12 cellular contexts compared by ENCODE assay signal in genomic region chr1:46660116-46660515, GRCh38. TPM values are rescaled to one million over a fixed set of nuclear protein-coding genes. Genes with fewer than 3 reads are reported as not detected.
DNase-seq lines count a peak whose midpoint lies in the region; ATAC-seq lines count a peak whose summit lies in the region.
"Not testable (repeated sequence)": the region's sequence is repeated elsewhere in the genome, so short reads cannot be mapped to it uniquely, and the experiment has no call there.
"Had no signal": no experiment of that assay in that cellular context is flagged by ENCODE, and none has a peak within 500 bp of the region (broad histone marks: within the 10 kb centered on the region; RNA-seq: fewer than 3 reads in every experiment).

No MANE protein-coding gene starts in this region.

- H3K4me3 Mint-ChIP-seq in CD4-positive, CD25-positive, alpha-beta regulatory T cell = peak overlapping the region in 3 of 4 donors; percentile 21 to 65 (median 46)
- not testable (repeated sequence) for H3K4me3 Mint-ChIP-seq in activated naive CD4-positive, alpha-beta T cell treated with anti-CD3 and anti-CD28 coated beads, Interleukin-2, amount 10 ng/mL, durations not matched to agents 7 days and 5 days

- not testable (repeated sequence) for H3K4me1 ChIP-seq in CD4-positive, CD25-positive, alpha-beta regulatory T cell (ENCODE audit: control insufficient read depth, insufficient read depth, low read length, poor library complexity, severe bottlenecking)

- H3K4me1 Mint-ChIP-seq in CD4-positive, CD25-positive, alpha-beta regulatory T cell = peaks cover 8 to 34% (median 18%) of the 10 kb centered on the region in 4 donors
- H3K4me1 Mint-ChIP-seq in activated naive CD4-positive, alpha-beta T cell treated with anti-CD3 and anti-CD28 coated beads, Interleukin-2, amount 10 ng/mL, durations not matched to agents 7 days and 5 days = peaks cover 21% of the 10 kb centered on the region

- H3K27ac ChIP-seq in CD4-positive, CD25-positive, alpha-beta regulatory T cell (ENCODE audit: insufficient read depth, low read length, poor library complexity, severe bottlenecking) = not testable (repeated sequence)

- not testable (repeated sequence) for H3K9me3 ChIP-seq in CD4-positive, CD25-positive, alpha-beta regulatory T cell (ENCODE audit: control insufficient read depth in 2 of 2, low read length in 2 of 2)

- not testable (repeated sequence) for H3K27me3 ChIP-seq in CD4-positive, CD25-positive, alpha-beta regulatory T cell (ENCODE audit: control insufficient read depth, insufficient read depth, low read length)

- peak overlapping the region; percentile 21 for H3K4me3 ChIP-seq in CD4-positive, CD25-positive, alpha-beta regulatory T cell (ENCODE audit: low read depth, low read length)

- peaks cover 35% of the 10 kb centered on the region for H3K36me3 Mint-ChIP-seq in CD4-positive, CD25-positive, alpha-beta regulatory T cell
- H3K36me3 Mint-ChIP-seq in activated naive CD4-positive, alpha-beta T cell treated with anti-CD3 and anti-CD28 coated beads, Interleukin-2, amount 10 ng/mL, durations not matched to agents 7 days and 5 days = peaks cover 44% of the 10 kb centered on the region

- peak in 1 of 3 donors; percentile 57 for DNase-seq in CD4-positive, CD25-positive, alpha-beta regulatory T cell
- DNase-seq in activated naive CD4-positive, alpha-beta T cell treated with anti-CD3 and anti-CD28 coated beads, Interleukin-2, amount 10 ng/mL, durations not matched to agents 7 days and 5 days = not testable (repeated sequence)

- not testable (repeated sequence) for H3K27me3 Mint-ChIP-seq in CD4-positive, CD25-positive, alpha-beta regulatory T cell; activated naive CD4-positive, alpha-beta T cell treated with anti-CD3 and anti-CD28 coated beads, Interleukin-2, amount 10 ng/mL, durations not matched to agents 7 days and 5 days

- CTCF ChIA-PET in activated naive CD4-positive, alpha-beta T cell treated with anti-CD3 and anti-CD28 coated beads, Interleukin-2, amount 10 ng/mL, durations not matched to agents 7 days and 5 days (lab: Charles Lee) = not testable (repeated sequence)

- not testable (repeated sequence) for H3K9me3 Mint-ChIP-seq in CD4-positive, CD25-positive, alpha-beta regulatory T cell; activated naive CD4-positive, alpha-beta T cell treated with anti-CD3 and anti-CD28 coated beads, Interleukin-2, amount 10 ng/mL, durations not matched to agents 7 days and 5 days

- H3K36me3 ChIP-seq in CD4-positive, CD25-positive, alpha-beta regulatory T cell (ENCODE audit: control insufficient read depth, insufficient read depth, low read length) = peaks cover 47% of the 10 kb centered on the region

- ATAC-seq in CD4-positive, CD25-positive, alpha-beta regulatory T cell (ENCODE audit: low read depth in 2 of 2) = not testable (repeated sequence)
- ATAC-seq in GM18858 (IDR thresholded peaks at IDR 0.05; ENCODE audit: unreplicated experiment) = peak; percentile 74
- ATAC-seq in GM19452 (IDR thresholded peaks at IDR 0.05; ENCODE audit: unreplicated experiment) = peak; percentile 72
- ATAC-seq in GM21576 (IDR thresholded peaks at IDR 0.05; ENCODE audit: unreplicated experiment) = peak; percentile 81
- ATAC-seq in HG02938 (IDR thresholded peaks at IDR 0.05; ENCODE audit: unreplicated experiment) = peak; percentile 83
- ATAC-seq in HG03159 (IDR thresholded peaks at IDR 0.05; ENCODE audit: unreplicated experiment) = peak; percentile 82
- peak; percentile 74 for ATAC-seq in HG03571 (IDR thresholded peaks at IDR 0.05; ENCODE audit: unreplicated experiment)

- H3K27ac Mint-ChIP-seq in CD4-positive, CD25-positive, alpha-beta regulatory T cell = peak overlapping the region; percentile 58 to 82 (median 78)
- H3K27ac Mint-ChIP-seq in activated naive CD4-positive, alpha-beta T cell treated with anti-CD3 and anti-CD28 coated beads, Interleukin-2, amount 10 ng/mL, durations not matched to agents 7 days and 5 days = peak overlapping the region; percentile 7

RNA-seq across cellular contexts. Expression of gene ATPAF1, which starts 8.0 kb away (rescaled TPM):
- 22.5 TPM for total RNA-seq in CD4-positive, CD25-positive, alpha-beta regulatory T cell
- 10 to 100 TPM; 74.7 to 89.3 (median 80.8) TPM for polyA plus RNA-seq in CD4-positive, CD25-positive, alpha-beta regulatory T cell

RNA-seq across cellular contexts. Expression of gene TEX38, which starts 11.5 kb away (rescaled TPM):
- total RNA-seq in CD4-positive, CD25-positive, alpha-beta regulatory T cell = not detected
- polyA plus RNA-seq in CD4-positive, CD25-positive, alpha-beta regulatory T cell = not detected
- total RNA-seq: activated T-helper 2 cell treated with anti-CD3 and anti-CD28 coated beads, Interferon-gamma antibody, Interleukin-2, Interleukin-4, amounts not matched to agents 10 μg/mL and 5 μg/mL and 100 μg/mL, durations not matched to agents 14 hours and 24 hours and 36 hours; CD4-positive, alpha-beta memory T cell; H1; lung had no signal
- polyA plus RNA-seq: lung had no signal

RNA-seq across cellular contexts. Expression of gene MOB3C, which starts 43.5 kb away (rescaled TPM):
- total RNA-seq in CD4-positive, CD25-positive, alpha-beta regulatory T cell = 13.6 TPM
- polyA plus RNA-seq in CD4-positive, CD25-positive, alpha-beta regulatory T cell = 10 to 100 TPM in 2 of 4 donors, 1 to 10 TPM in 2; 6.4 to 16.0 (median 10.0) TPM

RNA-seq across cellular contexts. Expression of gene MKNK1, which starts 56.0 kb away (rescaled TPM):
- total RNA-seq in CD4-positive, CD25-positive, alpha-beta regulatory T cell = 45.0 TPM
- polyA plus RNA-seq in CD4-positive, CD25-positive, alpha-beta regulatory T cell = 10 to 100 TPM; 15.8 to 17.2 (median 16.7) TPM

RNA-seq across cellular contexts. Expression of gene EFCAB14, which starts 58.8 kb away (rescaled TPM):
- 83.3 TPM for total RNA-seq in CD4-positive, CD25-positive, alpha-beta regulatory T cell
- 10 to 100 TPM; 81.2 to 88.9 (median 85.3) TPM for polyA plus RNA-seq in CD4-positive, CD25-positive, alpha-beta regulatory T cell
